In the genomic region with DNA sequence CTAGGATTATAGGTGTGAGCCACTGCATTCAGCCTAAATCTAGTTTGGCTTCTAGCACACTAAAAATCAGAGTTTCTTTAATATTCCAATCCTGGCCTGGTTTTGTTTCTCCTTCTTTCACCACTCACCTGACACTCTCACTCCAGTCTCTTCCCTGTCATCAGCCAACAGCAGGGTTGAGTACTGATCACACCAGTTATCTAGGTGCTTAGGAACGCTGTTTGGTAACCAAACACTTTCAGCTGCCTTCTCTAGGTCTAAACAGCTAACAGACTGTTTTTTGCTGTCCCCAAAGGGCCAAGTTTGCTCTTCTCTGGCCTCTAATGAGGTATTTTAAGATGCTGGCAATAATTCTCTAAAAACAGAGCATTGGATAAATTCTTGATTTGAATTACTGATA, we compare ENCODE assay signal across 11 cellular contexts. TPM values are rescaled to one million over a fixed set of nuclear protein-coding genes. Genes with fewer than 3 reads are reported as not detected.
DNase-seq lines count a peak whose midpoint lies in the region; ATAC-seq, FAIRE-seq and TF ChIP-seq lines count a peak whose summit lies in the region.
"Had no signal": no experiment of that assay in that cellular context is flagged by ENCODE, and none has a peak within 500 bp of the region (broad histone marks: within the 10 kb centered on the region; RNA-seq: fewer than 3 reads in every experiment).

No MANE protein-coding gene starts in this region.

- DNase-seq in PC-3 (no peak), left lobe of liver (ENCODE audit: low spot score) (no peak), adrenal gland (no peak), HTR-8/SVneo (ENCODE audit: insufficient read length, low spot score) (no peak)
- DNase-seq: activated CD4-positive, alpha-beta T cell treated with anti-CD3 and anti-CD28 coated beads, Interleukin-2, amount 50 U/mL, for 48 hours; dermis blood vessel endothelial cell; NCI-H2227 treated with DMSO at 0.1 percent for 48 hours; stimulated activated naive B cell treated with anti-CD40 and anti-IgM and Interleukin-4, amounts not matched to agents 10 μg/mL and 1 μg/mL and 100 μg/mL, for 72 hours had no signal

- H3K9ac ChIP-seq in PC-3 (ENCODE audit: low read length): no peak overlapping the region

- H3K4me1 ChIP-seq in PC-3 (ENCODE audit: insufficient read depth, low read length) (no peaks in the 10 kb centered on the region), adrenal gland (replicated peaks in 1 of 2) (no peaks in the 10 kb centered on the region)

- H3K4me3 ChIP-seq in PC-3 (ENCODE audit: low read length) (no peak overlapping the region), adrenal gland (no peak overlapping the region)

- intact Hi-C loops in PC-3 (cut with micrococcal nuclease): no loop called here
- intact Hi-C loops in adrenal gland (cut with DNase I): no loop called here

- H3K27me3 ChIP-seq in PC-3 (ENCODE audit: low read length): no peaks in the 10 kb centered on the region
- no peaks in the 10 kb centered on the region for H3K27me3 ChIP-seq in adrenal gland

- 65 to 81% (median 70%) methylated on average over 1 of the region's 1 CpG for WGBS in adrenal gland, 4 donors

- ATAC-seq in GM18502 (IDR thresholded peaks at IDR 0.05; ENCODE audit: poor library complexity, unreplicated experiment) (peak; percentile 35), GM21576 (IDR thresholded peaks at IDR 0.05; ENCODE audit: unreplicated experiment) (peak; percentile 36), PC-3 (no peak), left lobe of liver (peak; percentile 36), HG03378 (IDR thresholded peaks at IDR 0.05; ENCODE audit: unreplicated experiment) (no peak)
- ATAC-seq: stimulated activated naive B cell treated with anti-CD40 and anti-IgM and Interleukin-4, amounts not matched to agents 10 μg/mL and 1 μg/mL and 100 μg/mL, for 72 hours had no signal

- H4K20me1 ChIP-seq in PC-3 (ENCODE audit: low read length): no peaks in the 10 kb centered on the region

- H3K27ac ChIP-seq in PC-3 (ENCODE audit: low read length) (no peak overlapping the region), adrenal gland (no peak overlapping the region)

- CTCF ChIA-PET in PC-3 (lab: Charles Lee): no interaction called here

- TF ChIP-seq CTCF in PC-3 (conservative IDR thresholded peaks at IDR 0.05; ENCODE audit: low read depth, low read length) (no peak), adrenal gland (IDR thresholded peaks at IDR 0.05) (no peak)

- no peaks in the 10 kb centered on the region for H3F3A ChIP-seq in PC-3 (ENCODE audit: low read length, unreplicated experiment)

- 0 out of 2 replicates have a peak overlapping the region, but pooled peaks have one; percentile 17 for H2AFZ ChIP-seq in PC-3 (ENCODE audit: low read length)

- POLR2A ChIA-PET in PC-3 (lab: Charles Lee; ENCODE audit: unreplicated experiment): no interaction called here

- no peaks in the 10 kb centered on the region for H3K9me3 ChIP-seq in PC-3 (ENCODE audit: low read length)
- H3K9me3 ChIP-seq in adrenal gland (replicated peaks in 1 of 3): no peaks in the 10 kb centered on the region

- H3K4me2 ChIP-seq in PC-3 (ENCODE audit: low read length): no peak overlapping the region

- no peak for FAIRE-seq in HTR-8/SVneo (lab: Jason Lieb, UNC)

- no peak for TF ChIP-seq POLR2A in adrenal gland (IDR thresholded peaks at IDR 0.05)

- H3K9me2 ChIP-seq in PC-3 (replicated peaks; ENCODE audit: low read length): no peaks in the 10 kb centered on the region

- no peaks in the 10 kb centered on the region for H3K36me3 ChIP-seq in PC-3 (ENCODE audit: low read depth, low read length)
- H3K36me3 ChIP-seq in adrenal gland (replicated peaks in 1 of 2): no peaks in the 10 kb centered on the region

- no peaks in the 10 kb centered on the region for H3K79me2 ChIP-seq in PC-3 (ENCODE audit: low read length)

- no TSS peak for BruUV-seq in PC-3 (replicated peaks; lab: Mats Ljungman, UMichigan)

RNA-seq across cellular contexts. Expression of a gene that starts 17.7 kb away (rescaled TPM):
- total RNA-seq in PC-3 (2014; rRNA removed): 14.5 and 16.3 TPM in 2 replicates
- total RNA-seq in left lobe of liver: 31.8 TPM
- total RNA-seq in adrenal gland: 10 to 100 TPM in 7 of 8 donors, 1 to 10 TPM in 1; 9.2 to 26.8 (median 17.3) TPM
- 1 to 10 TPM in 2 of 3 donors, under 1 TPM in 1; 0.81 to 8.6 (median 1.6) TPM for polyA plus RNA-seq in adrenal gland

Comparison
In these comparisons a context has a peak if more than half of its experiments do, and no peak if none do; other contexts are left out.
1. ATAC-seq: peak in GM18502 (single experiment), GM21576 (single experiment) and left lobe of liver (single experiment); none in PC-3 (single experiment) and HG03378 (single experiment).